ENCODE assay signal across 8 cellular contexts in genomic region chr7:5396999-5397656, GRCh38.
A peak's percentile ranks its signal among the peaks of the same experiment; 100 is the strongest.
DNase-seq lines count a peak whose midpoint lies in the region; TF ChIP-seq lines count a peak whose summit lies in the region.

No MANE protein-coding gene starts in this region.

- DNase-seq in HFF-Myc (ENCODE audit: extremely low read depth, low read depth) (peak; percentile 60), NCI-H1436 (lab: John Stamatoyannopoulos, UW) (peak; percentile 86), midbrain (lab: John Stamatoyannopoulos, UW) (peak; percentile 46), NCI-H146 treated with DMSO at 0.1 percent for 48 hours (lab: John Stamatoyannopoulos, UW; ENCODE audit: unreplicated experiment) (no peak)
- DNase-seq in activated CD4-positive, alpha-beta T cell treated with anti-CD3 and anti-CD28 coated beads for 24 hours (ENCODE audit: low read depth in 2 of 2): peak; percentile 60 to 71
- peak; percentile 72 for DNase-seq in stimulated activated CD8-positive, alpha-beta memory T cell treated with anti-CD3 and anti-CD28 coated beads, Interleukin-7, amount 100 ng/mL, for 24 hours (ENCODE audit: low read depth)

- TF ChIP-seq CTCF in HFF-Myc (IDR thresholded peaks at IDR 0.05; ENCODE audit: low read depth, low read length, missing control alignments): no peak

- peak overlapping the region; percentile 78; the same call in 1 of the 2 replicates for H3K4me3 ChIP-seq in GM08714 (ENCODE audit: low read length)
- H3K4me3 ChIP-seq in HFF-Myc (replicated peaks; ENCODE audit: low read depth, low read length): peak overlapping the region; percentile 47

- H3K27ac ChIP-seq in cingulate gyrus (ENCODE audit: low read depth, low read length): peak overlapping the region; percentile 47
